Comparison of ENCODE assay signal across 8 cellular contexts in the genomic region with DNA sequence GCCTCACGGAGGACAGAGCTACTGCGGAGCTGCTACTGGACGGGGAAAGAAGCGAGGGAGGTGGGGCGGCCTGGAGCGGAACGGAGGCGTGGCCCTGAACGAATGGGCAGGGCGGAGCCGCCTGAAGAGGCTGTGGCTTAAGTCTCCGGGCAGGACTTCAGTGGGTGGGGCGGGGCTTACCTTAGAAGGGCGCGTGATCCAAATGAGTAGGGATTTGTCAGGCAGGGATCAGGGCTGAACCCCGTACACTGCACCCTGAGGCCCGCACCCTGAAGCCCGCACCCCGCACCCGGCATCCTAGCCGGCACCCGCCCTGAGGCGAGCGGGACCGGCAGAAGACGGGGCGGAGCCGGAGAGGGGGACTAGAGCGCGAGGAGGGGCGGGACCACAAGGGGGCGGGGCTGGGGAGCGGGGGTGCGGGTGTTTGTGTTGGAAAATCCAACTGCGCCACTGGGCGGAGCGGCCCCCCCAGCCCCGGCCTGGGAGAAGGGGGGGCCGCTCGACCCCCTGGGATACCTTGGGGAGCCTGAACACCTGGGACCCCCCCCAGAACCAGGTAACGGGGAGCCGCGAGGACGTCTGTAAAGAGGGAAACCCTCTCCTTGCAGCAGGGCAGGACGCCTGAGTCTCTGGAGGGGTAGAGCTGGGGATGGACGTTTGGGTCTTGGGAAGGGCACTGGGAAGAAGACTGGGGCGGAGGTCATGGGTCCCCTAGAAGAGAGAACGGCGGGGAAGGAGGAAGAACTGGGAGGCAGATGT. TPM values are rescaled to one million over a fixed set of nuclear protein-coding genes. Genes with fewer than 3 reads are reported as not detected.
A peak's percentile ranks its signal among the peaks of the same experiment; 100 is the strongest.
DNase-seq lines count a peak whose midpoint lies in the region; ATAC-seq and TF ChIP-seq lines count a peak whose summit lies in the region.

Gene KDM6B, plus strand, starts transcription at position 423 of the 759 bp plus-strand sequence. CDS start 11,338 bp downstream, outside the sequence.

- POLR2A ChIA-PET in activated CD8-positive, alpha-beta memory T cell treated with anti-CD3 and anti-CD28 coated beads for 36 hours (lab: Charles Lee), result interaction anchor here (4.0 kb wide), 1 partner anchor 11 kb away, joined by 33 read pairs; no protein-coding TSS in a partner anchor

- H3K4me3 ChIP-seq in lung, result peak within 1 kb of the TSS; percentile 54

- no peaks in the 10 kb centered on the region for H3K36me3 ChIP-seq in lung (ENCODE audit: control insufficient read depth in 2 of 2, insufficient read depth in 2 of 2, low read length in 2 of 2)

- peaks cover 7 to 8% of the 10 kb centered on the region in 2 donors for H3K4me1 ChIP-seq in lung (ENCODE audit: control insufficient read depth in 2 of 2, insufficient read depth in 2 of 2, low read length in 2 of 2)

- 0% methylated on average over 45 to 49 of the region's 49 CpGs for WGBS in lung, 2 donors

- CTCF ChIA-PET in activated CD8-positive, alpha-beta memory T cell treated with anti-CD3 and anti-CD28 coated beads for 36 hours (lab: Charles Lee), result interaction anchor here (0.6 to 4.8 kb wide), 15 partner anchors 8 to 240 kb away, joined by 3 to 42 read pairs (median 7); partner anchors contain the start of genes CYB5D1 and NAA38

- H3K9me3 ChIP-seq in lung (ENCODE audit: control insufficient read depth in 2 of 2, insufficient read depth in 1 of 2, low read length in 1 of 2), result no peaks in the 10 kb centered on the region

- DNase-seq in AG20443 (ENCODE audit: low spot score), result peak; percentile 96
- DNase-seq in NOMO-1 treated with dmso at 0.1 percent for 144 hours (lab: John Stamatoyannopoulos, UW; ENCODE audit: unreplicated experiment), result peak; percentile 94
- peak; percentile 86 for DNase-seq in effector CD8-positive, alpha-beta T cell (lab: John Stamatoyannopoulos, UW)
- peak; percentile 95 for DNase-seq in lung (ENCODE audit: low spot score)
- DNase-seq in stimulated activated CD4-positive, alpha-beta T cell treated with anti-CD3 and anti-CD28 coated beads, TNF-alpha, amount 100 ng/mL, for 1 hour (ENCODE audit: low read depth in 3 of 3, low spot score in 1 of 3), result peak in 2 of 3 donors; percentile 37 to 69

- no peaks in the 10 kb centered on the region for H3K27me3 ChIP-seq in lung (ENCODE audit: control insufficient read depth, insufficient read depth)

- ATAC-seq in GM19324 (IDR thresholded peaks at IDR 0.05; ENCODE audit: low FRiP score, unreplicated experiment) (peak; percentile 37), HG03571 (IDR thresholded peaks at IDR 0.05; ENCODE audit: unreplicated experiment) (peak; percentile 43), lung (ENCODE audit: insufficient read depth, low FRiP score) (peak; percentile 62)

- peak within 1 kb of the TSS; percentile 94 to 98 for H3K27ac ChIP-seq in lung (ENCODE audit: low read depth in 1 of 2, low read length in 1 of 2)

- TF ChIP-seq CTCF in lung (IDR thresholded peaks at IDR 0.05; ENCODE audit: control extremely low read depth, extremely low read depth), result no peak

RNA-seq across cellular contexts. Expression of gene KDM6B, which starts in this region (rescaled TPM):
- total RNA-seq in activated CD8-positive, alpha-beta memory T cell treated with anti-CD3 and anti-CD28 coated beads for 36 hours, result 10 to 100 TPM; 65.4 to 77.7 TPM
- 10 to 100 TPM; 21.0 to 52.9 TPM for total RNA-seq in lung
- 10 to 100 TPM; 30.2 to 38.9 TPM for polyA plus RNA-seq in lung

Comparison
In these comparisons a context has a peak if more than half of its experiments do, and no peak if none do; other contexts are left out.
1. Peak in every context shown above with its lines: DNase-seq, ATAC-seq, H3K4me3 ChIP-seq and H3K27ac ChIP-seq.